ENCODE assay signal across 1 cellular context in genomic region chr12:120801146-120801545, GRCh38.
TF ChIP-seq lines count a peak whose summit lies in the region.

No MANE protein-coding gene starts in this region.

TF ChIP-seq in GM12878, 131 proteins besides CTCF, POLR2A, EP300 and RAD21 (continued from another document):
- TF ChIP-seq ZBTB11 (CRISPR knock-in tag; IDR thresholded peaks at IDR 0.05) (no peak), RFX5 (IDR thresholded peaks at IDR 0.05; ENCODE audit: low read depth, low read length) (no peak), ZBTB40 (IDR thresholded peaks at IDR 0.05; ENCODE audit: borderline replicate concordance) (no peak), YBX1 (IDR thresholded peaks at IDR 0.05) (no peak), USF2 (IDR thresholded peaks at IDR 0.05; ENCODE audit: borderline replicate concordance, low read depth, low read length) (no peak), MLLT1 (IDR thresholded peaks at IDR 0.05) (no peak), SKIL (IDR thresholded peaks at IDR 0.05; ENCODE audit: low read depth, poor library complexity, severe bottlenecking) (no peak), HCFC1 (IDR thresholded peaks at IDR 0.05; ENCODE audit: low read length) (no peak), CBX5 (IDR thresholded peaks at IDR 0.05; ENCODE audit: low read depth) (no peak), YY1 (IDR thresholded peaks at IDR 0.05; ENCODE audit: low read depth, low read length) (no peak), CHD4 (IDR thresholded peaks at IDR 0.05) (no peak), TAF1 (IDR thresholded peaks at IDR 0.05; ENCODE audit: borderline replicate concordance, low read depth, low read length) (no peak), ATF2 (IDR thresholded peaks at IDR 0.05; ENCODE audit: low read length) (no peak)
